In genomic region chr11:117490019-117490679, GRCh38 we compare ENCODE assay signal across 19 cellular contexts.
DNase-seq lines count a peak whose midpoint lies in the region; ATAC-seq and TF ChIP-seq lines count a peak whose summit lies in the region.
"Had no signal": no experiment of that assay in that cellular context is flagged by ENCODE, and none has a peak within 500 bp of the region (broad histone marks: within the 10 kb centered on the region; RNA-seq: fewer than 3 reads in every experiment).

No MANE protein-coding gene starts in this region.

- no peak overlapping the region for H3K27ac Mint-ChIP-seq in T-helper 17 cell
- no peak overlapping the region for H3K27ac Mint-ChIP-seq in natural killer cell
- H3K27ac Mint-ChIP-seq: activated CD4-positive, alpha-beta T cell treated with anti-CD3 and anti-CD28 coated beads, Interleukin-2, amount 10 ng/mL, durations not matched to agents 24 days and 14 days; activated CD8-positive, alpha-beta memory T cell treated with anti-CD3 and anti-CD28 coated beads, Interleukin-2, amount 10 ng/mL, durations not matched to agents 7 days and 5 days; activated naive CD8-positive, alpha-beta T cell; activated T-helper 1 cell treated with anti-CD3 and anti-CD28 coated beads, Interleukin-12 subunit alpha, Interleukin-12 subunit beta, Interleukin-2, Interleukin-4 antibody, amounts not matched to agents 30 ng/mL and 10 ng/mL and 1 ng/mL, durations not matched to agents 14 hours and 24 hours and 36 hours; nephron had no signal

- no peak for TF ChIP-seq CTCF in natural killer cell (IDR thresholded peaks at IDR 0.05)

- peaks cover 5% of the 10 kb centered on the region for H3K4me1 Mint-ChIP-seq in T-helper 17 cell
- H3K4me1 Mint-ChIP-seq in natural killer cell: no peaks in the 10 kb centered on the region
- H3K4me1 Mint-ChIP-seq: activated CD4-positive, alpha-beta T cell treated with anti-CD3 and anti-CD28 coated beads, Interleukin-2, amount 10 ng/mL, durations not matched to agents 24 days and 14 days; activated CD8-positive, alpha-beta memory T cell treated with anti-CD3 and anti-CD28 coated beads, Interleukin-2, amount 10 ng/mL, durations not matched to agents 7 days and 5 days; nephron had no signal

- H3K36me3 Mint-ChIP-seq in T-helper 17 cell (ENCODE audit: low read depth): no peaks in the 10 kb centered on the region
- H3K36me3 Mint-ChIP-seq in natural killer cell: no peaks in the 10 kb centered on the region
- H3K36me3 Mint-ChIP-seq: activated CD8-positive, alpha-beta memory T cell treated with anti-CD3 and anti-CD28 coated beads, Interleukin-2, amount 10 ng/mL, durations not matched to agents 7 days and 5 days; activated naive CD8-positive, alpha-beta T cell had no signal

- intact Hi-C loops in natural killer cell (cut with micrococcal nuclease): no loop called here

- peak; percentile 17 for DNase-seq in CD1c-positive myeloid dendritic cell (ENCODE audit: extremely low spot score)
- DNase-seq in KG1 (lab: John Stamatoyannopoulos, UW): peak; percentile 79
- DNase-seq in T-helper 17 cell: no peak
- no peak for DNase-seq in left lobe of liver (ENCODE audit: low spot score)
- no peak for DNase-seq in natural killer cell
- no peak for DNase-seq in NCI-H226
- DNase-seq: activated CD4-positive, alpha-beta T cell treated with anti-CD3 and anti-CD28 coated beads, Interleukin-2, amount 10 ng/mL, durations not matched to agents 24 days and 14 days; activated CD8-positive, alpha-beta memory T cell treated with anti-CD3 and anti-CD28 coated beads, Interleukin-2, amount 10 ng/mL, durations not matched to agents 7 days and 5 days; left cardiac atrium; NCI-H1436; RPMI8226; stimulated activated CD4-positive, alpha-beta T cell treated with anti-CD3 and anti-CD28 coated beads, Interleukin-2, amount 100 ng/mL, for 24 hours; stimulated activated naive CD4-positive, alpha-beta T cell; thyroid gland had no signal

- H3K27me3 Mint-ChIP-seq in T-helper 17 cell (peaks cover 63% of the 10 kb centered on the region), natural killer cell (ENCODE audit: low read depth in 2 of 2) (peaks cover 7 to 28% of the 10 kb centered on the region in 2 donors)

- H3K4me3 Mint-ChIP-seq in T-helper 17 cell (peak overlapping the region; percentile 33), natural killer cell (no peak overlapping the region)
- H3K4me3 Mint-ChIP-seq: activated CD4-positive, alpha-beta T cell treated with anti-CD3 and anti-CD28 coated beads, Interleukin-2, amount 10 ng/mL, durations not matched to agents 24 days and 14 days; activated CD8-positive, alpha-beta memory T cell treated with anti-CD3 and anti-CD28 coated beads, Interleukin-2, amount 10 ng/mL, durations not matched to agents 7 days and 5 days; activated naive CD8-positive, alpha-beta T cell; activated T-helper 1 cell treated with anti-CD3 and anti-CD28 coated beads, Interleukin-12 subunit alpha, Interleukin-12 subunit beta, Interleukin-2, Interleukin-4 antibody, amounts not matched to agents 30 ng/mL and 10 ng/mL and 1 ng/mL, durations not matched to agents 14 hours and 24 hours and 36 hours; nephron had no signal

- no peaks in the 10 kb centered on the region for H3K9me3 Mint-ChIP-seq in natural killer cell
- H3K9me3 Mint-ChIP-seq: activated CD4-positive, alpha-beta T cell treated with anti-CD3 and anti-CD28 coated beads, Interleukin-2, amount 10 ng/mL, durations not matched to agents 24 days and 14 days; activated T-helper 1 cell treated with anti-CD3 and anti-CD28 coated beads, Interleukin-12 subunit alpha, Interleukin-12 subunit beta, Interleukin-2, Interleukin-4 antibody, amounts not matched to agents 30 ng/mL and 10 ng/mL and 1 ng/mL, durations not matched to agents 14 hours and 24 hours and 36 hours; nephron had no signal

- no peak for ATAC-seq in T-helper 17 cell
- peak; percentile 20 for ATAC-seq in left lobe of liver
- ATAC-seq in HG03025 (IDR thresholded peaks at IDR 0.05; ENCODE audit: low FRiP score, unreplicated experiment): no peak
- no peak for ATAC-seq in natural killer cell
- ATAC-seq: activated CD8-positive, alpha-beta memory T cell treated with anti-CD3 and anti-CD28 coated beads, Interleukin-2, amount 10 ng/mL, durations not matched to agents 7 days and 5 days; HepG2; left cardiac atrium had no signal

- H3K9me3 ChIP-seq in T-helper 17 cell (ENCODE audit: control insufficient read depth, low read length, poor library complexity, severe bottlenecking): no peaks in the 10 kb centered on the region
- H3K9me3 ChIP-seq: thyroid gland had no signal

Comparison
In these comparisons a context has a peak if more than half of its experiments do, and no peak if none do; other contexts are left out.
1. DNase-seq: peak in CD1c-positive myeloid dendritic cell (single experiment) and KG1 (single experiment); none in T-helper 17 cell (0 of 3), left lobe of liver (single experiment), natural killer cell (single experiment) and NCI-H226 (single experiment).